8 cellular contexts compared by ENCODE assay signal in genomic region chr17:44217738-44218343, GRCh38. TPM values are rescaled to one million over a fixed set of nuclear protein-coding genes. Genes with fewer than 3 reads are reported as not detected.
DNase-seq lines count a peak whose midpoint lies in the region; ATAC-seq and TF ChIP-seq lines count a peak whose summit lies in the region.

No MANE protein-coding gene starts in this region.

- H3K9me3 ChIP-seq in RWPE2 (ENCODE audit: severe bottlenecking): no peaks in the 10 kb centered on the region
- no peaks in the 10 kb centered on the region for H3K9me3 ChIP-seq in fibroblast of lung (ENCODE audit: control insufficient read depth, insufficient read depth, low read depth, low read length)

- H3K9ac ChIP-seq in fibroblast of lung (ENCODE audit: insufficient read depth, low read length): peak overlapping the region; percentile 40

- no peak for TF ChIP-seq POLR2A in GM18505 (IDR thresholded peaks at IDR 0.05; ENCODE audit: borderline replicate concordance, extremely low read depth, insufficient read depth, insufficient read length)

- peak overlapping the region; percentile 98 for H3K4me2 ChIP-seq in fibroblast of lung (ENCODE audit: extremely low read depth, insufficient read depth, low read length)

- H3K27ac ChIP-seq in RWPE2 (ENCODE audit: poor library complexity, severe bottlenecking): peak overlapping the region; percentile 95
- H3K27ac ChIP-seq in fibroblast of lung (ENCODE audit: insufficient read depth, low read length): peak overlapping the region; percentile 67

- no peaks in the 10 kb centered on the region for H4K20me1 ChIP-seq in fibroblast of lung (ENCODE audit: control insufficient read depth, extremely low read depth, insufficient read depth, low read length)

- no peak overlapping the region for H2AFZ ChIP-seq in fibroblast of lung (ENCODE audit: low read length)

- H3K36me3 ChIP-seq in RWPE2 (ENCODE audit: low read depth): peaks cover 31% of the 10 kb centered on the region
- H3K36me3 ChIP-seq in fibroblast of lung (ENCODE audit: control insufficient read depth, insufficient read depth, low read length): peaks cover 26% of the 10 kb centered on the region

- H3K27me3 ChIP-seq in RWPE2 (ENCODE audit: insufficient read depth, poor library complexity, severe bottlenecking): no peaks in the 10 kb centered on the region
- H3K27me3 ChIP-seq in fibroblast of lung (ENCODE audit: control insufficient read depth, insufficient read depth, low read length): no peaks in the 10 kb centered on the region

- peaks cover 33% of the 10 kb centered on the region for H3K79me2 ChIP-seq in fibroblast of lung (ENCODE audit: control insufficient read depth, insufficient read depth, low read length)

- TF ChIP-seq CTCF in RWPE2 (IDR thresholded peaks at IDR 0.05; ENCODE audit: poor library complexity, severe bottlenecking): no peak
- TF ChIP-seq CTCF in fibroblast of lung (conservative IDR thresholded peaks at IDR 0.05 in 1 of 2, IDR thresholded peaks at IDR 0.05 in 1 of 2; ENCODE audit: low read depth in 1 of 2, low read length in 2 of 2): no peak

- H3K4me3 ChIP-seq in RWPE2 (ENCODE audit: severe bottlenecking) (peak overlapping the region; percentile 83), fibroblast of lung (replicated peaks in 1 of 4; ENCODE audit: control extremely low read depth in 1 of 4, insufficient read depth in 1 of 4, low read depth in 3 of 4, low read length in 4 of 4) (peak overlapping the region; percentile 37 to 92 (median 70)), skeletal muscle cell (ENCODE audit: low read depth, low read length) (peak overlapping the region; percentile 90)

- ATAC-seq in GM21423 (IDR thresholded peaks at IDR 0.05; ENCODE audit: unreplicated experiment): peak; percentile 1
- ATAC-seq in RWPE2 (ENCODE audit: low read depth): no peak
- ATAC-seq in HG03442 (IDR thresholded peaks at IDR 0.05; ENCODE audit: unreplicated experiment): no peak
- no peak for ATAC-seq in GM18505 (IDR thresholded peaks at IDR 0.05; ENCODE audit: unreplicated experiment)

- DNase-seq in RWPE2 (ENCODE audit: low spot score): no peak
- DNase-seq in fibroblast of lung (ENCODE audit: low read depth in 2 of 2): no peak
- no peak for DNase-seq in skeletal muscle cell (ENCODE audit: low read depth)
- DNase-seq in SW 1271 (lab: John Stamatoyannopoulos, UW): no peak
- DNase-seq in cortex of kidney (lab: John Stamatoyannopoulos, UW): no peak

- H3K4me1 ChIP-seq in RWPE2 (ENCODE audit: insufficient read depth, poor library complexity, severe bottlenecking): peaks cover 7% of the 10 kb centered on the region
- H3K4me1 ChIP-seq in fibroblast of lung (ENCODE audit: control insufficient read depth, extremely low read depth, insufficient read depth, low read length): peaks cover 12% of the 10 kb centered on the region

RNA-seq across cellular contexts. Expression of gene UBTF, which starts 1.6 kb away (rescaled TPM):
- 42.1 and 49.8 TPM in 2 replicates for total RNA-seq in fibroblast of lung
- polyA plus RNA-seq in fibroblast of lung: 25.1 and 34.3 TPM in 2 replicates
- polyA plus RNA-seq in fibroblast of lung (2012): 47.9 and 55.9 TPM in 2 replicates
- 33.1 and 43.0 TPM in 2 replicates for polyA minus RNA-seq in fibroblast of lung (ENCODE audit: low replicate concordance)

RNA-seq across cellular contexts. Expression of gene ATXN7L3, which starts 18.2 kb away (rescaled TPM):
- 33.6 and 36.5 TPM in 2 replicates for total RNA-seq in fibroblast of lung
- polyA plus RNA-seq in fibroblast of lung: 31.8 and 34.8 TPM in 2 replicates
- polyA plus RNA-seq in fibroblast of lung (2012): 32.2 and 32.5 TPM in 2 replicates
- 60.1 and 67.0 TPM in 2 replicates for polyA minus RNA-seq in fibroblast of lung (ENCODE audit: low replicate concordance)

RNA-seq across cellular contexts. Expression of gene TMUB2, which starts 31.1 kb away (rescaled TPM):
- 36.2 and 45.4 TPM in 2 replicates for total RNA-seq in fibroblast of lung
- 33.1 and 37.3 TPM in 2 replicates for polyA plus RNA-seq in fibroblast of lung
- polyA plus RNA-seq in fibroblast of lung (2012): 28.1 and 31.8 TPM in 2 replicates
- polyA minus RNA-seq in fibroblast of lung (ENCODE audit: low replicate concordance): 40.5 and 47.1 TPM in 2 replicates

RNA-seq across cellular contexts. Expression of gene ASB16, which starts 47.3 kb away (rescaled TPM):
- under 0.01 and 0.17 TPM in 2 replicates for total RNA-seq in fibroblast of lung
- 0.07 TPM in 1 of 2 replicates, not detected in the other for polyA plus RNA-seq in fibroblast of lung
- polyA plus RNA-seq in fibroblast of lung (2012): 0.48 and 0.63 TPM in 2 replicates
- 1.1 and 1.5 TPM in 2 replicates for polyA minus RNA-seq in fibroblast of lung (ENCODE audit: low replicate concordance)

RNA-seq across cellular contexts. Expression of gene SLC4A1, which starts 50.1 kb away (rescaled TPM):
- total RNA-seq in fibroblast of lung: not detected in 2 replicates
- polyA plus RNA-seq in fibroblast of lung: not detected in 2 replicates
- polyA plus RNA-seq in fibroblast of lung (2012): not detected in 2 replicates
- polyA minus RNA-seq in fibroblast of lung (ENCODE audit: low replicate concordance): not detected in 2 replicates
